ENCODE assay signal across 1 cellular context in genomic region chr19:35643255-35644205, GRCh38.
A peak's percentile ranks its signal among the peaks of the same experiment; 100 is the strongest.
TF ChIP-seq lines count a peak whose summit lies in the region.

No MANE protein-coding gene starts in this region.

TF ChIP-seq in K562, 482 proteins besides CTCF, POLR2A, EP300 and RAD21 (continues in another document):
- TF ChIP-seq SUPT5H (IDR thresholded peaks at IDR 0.05) (peak; percentile 71), CBX1 (IDR thresholded peaks at IDR 0.05; ENCODE audit: low read depth) (peak; percentile 76; the same call in 1 of the 2 replicates), MYNN (IDR thresholded peaks at IDR 0.05) (peak; percentile 53; the same call in 1 of the 2 replicates), MYNN (CRISPR knock-in tag; IDR thresholded peaks at IDR 0.05) (no peak), HDAC3 (IDR thresholded peaks at IDR 0.05; ENCODE audit: borderline replicate concordance, partially characterized antibody) (no peak), NFIC (IDR thresholded peaks at IDR 0.05) (peak; percentile 67), ZFPM2 (CRISPR knock-in tag; IDR thresholded peaks at IDR 0.05) (no peak), SAFB (IDR thresholded peaks at IDR 0.05; ENCODE audit: borderline replicate concordance, low read depth, low read length) (0 out of 2 replicates have a peak, but pooled peaks have one; percentile 40), PML (IDR thresholded peaks at IDR 0.05; ENCODE audit: low read length) (peak; percentile 45; the same call in 1 of the 2 replicates), POLR2AphosphoS5 (IDR thresholded peaks at IDR 0.05; ENCODE audit: control insufficient read depth, insufficient read depth, low read depth, low read length) (peak; percentile 81), ZNF282 (CRISPR knock-in tag; IDR thresholded peaks at IDR 0.05) (no peak), PRMT5 (CRISPR knock-in tag; IDR thresholded peaks at IDR 0.05) (peak; percentile 82; the same call in 1 of the 2 replicates), LCOR (CRISPR knock-in tag; IDR thresholded peaks at IDR 0.05) (peak; percentile 88), ZNF133 (CRISPR knock-in tag; IDR thresholded peaks at IDR 0.05) (0 out of 2 replicates have a peak, but pooled peaks have one; percentile 21), PHF21A (IDR thresholded peaks at IDR 0.05; ENCODE audit: borderline replicate concordance, low read depth) (peak; percentile 81), TAF1 (IDR thresholded peaks at IDR 0.05; ENCODE audit: control insufficient read depth, extremely low read depth, insufficient read depth, low read length, severe bottlenecking) (peak; percentile 94), HINFP (tag; conservative IDR thresholded peaks at IDR 0.05; ENCODE audit: low read depth) (no peak), E2F4 (CRISPR knock-in tag; IDR thresholded peaks at IDR 0.05; ENCODE audit: low read depth) (peak; percentile 83), SIX5 (IDR thresholded peaks at IDR 0.05; ENCODE audit: borderline replicate concordance in 1 of 2, insufficient read depth in 1 of 2, low read depth in 1 of 2, low read length in 2 of 2) (peak; percentile 20 to 38; a peak in 2 of 4 replicates), POLR2B (IDR thresholded peaks at IDR 0.05; ENCODE audit: low read depth, partially characterized antibody) (peak; percentile 56), ZNF589 (CRISPR knock-in tag; IDR thresholded peaks at IDR 0.05; ENCODE audit: low read depth) (peak; percentile 31; the same call in 1 of the 2 replicates), NBN (IDR thresholded peaks at IDR 0.05; ENCODE audit: low read depth) (peak; percentile 88; the same call in 1 of the 2 replicates), TRIM24 (IDR thresholded peaks at IDR 0.05) (peak in 1 of 2 experiments; percentile 61; a peak in 1 of 4 replicates), HDAC1 (IDR thresholded peaks at IDR 0.05) (peak in 1 of 2 experiments; percentile 51; a peak in 2 of 4 replicates), CTCFL (IDR thresholded peaks at IDR 0.05; ENCODE audit: borderline replicate concordance, insufficient read depth, low read depth, low read length, poor library complexity, severe bottlenecking) (no peak), FOSL1 (tag; conservative IDR thresholded peaks at IDR 0.05) (no peak; the same call in 1 of the 2 replicates), NRF1 (conservative IDR thresholded peaks at IDR 0.05 in 1 of 2, IDR thresholded peaks at IDR 0.05 in 1 of 2) (peak; percentile 65 to 70; a peak in 3 of 4 replicates), ZNF507 (tag; conservative IDR thresholded peaks at IDR 0.05) (no peak), POLR2AphosphoS2 (IDR thresholded peaks at IDR 0.05; ENCODE audit: low read length) (peak; percentile 52; the same call in 1 of the 2 replicates), SMAD1 (IDR thresholded peaks at IDR 0.05; ENCODE audit: low read depth, low read length, partially characterized antibody) (peak; percentile 57), YY1 (IDR thresholded peaks at IDR 0.05; ENCODE audit: borderline replicate concordance in 1 of 3, control insufficient read depth in 1 of 3, extremely low read depth in 1 of 3, insufficient read depth in 3 of 3, insufficient read length in 1 of 3, insufficient replicate concordance in 2 of 3, low read depth in 1 of 3, low read length in 2 of 3) (peak in 2 of 3 experiments; percentile 65 to 67), TCFL5 (CRISPR knock-in tag; conservative IDR thresholded peaks at IDR 0.05) (0 out of 2 replicates have a peak, but pooled peaks have one; percentile 48), ZFP36 (IDR thresholded peaks at IDR 0.05; ENCODE audit: low read depth, low read length, partially characterized antibody) (no peak), PCBP1 (IDR thresholded peaks at IDR 0.05; ENCODE audit: low read depth, low read length, poor library complexity, severe bottlenecking) (peak; percentile 56), TCF7L2 (IDR thresholded peaks at IDR 0.05; ENCODE audit: low read depth, low read length) (peak; percentile 97), DEAF1 (CRISPR knock-in tag; IDR thresholded peaks at IDR 0.05) (0 out of 2 replicates have a peak, but pooled peaks have one; percentile 24), EP400 (IDR thresholded peaks at IDR 0.05) (peak; percentile 79), FOXP4 (CRISPR knock-in tag; IDR thresholded peaks at IDR 0.05; ENCODE audit: borderline replicate concordance) (peak; percentile 98), FOS (IDR thresholded peaks at IDR 0.05; ENCODE audit: extremely low read depth, insufficient read length) (no peak), CEBPB (tag; IDR thresholded peaks at IDR 0.05) (no peak), HCFC1 (IDR thresholded peaks at IDR 0.05; ENCODE audit: low read depth, low read length) (peak; percentile 47; the same call in 1 of the 2 replicates), TCF7 (IDR thresholded peaks at IDR 0.05; ENCODE audit: borderline replicate concordance) (peak; percentile 43; the same call in 1 of the 2 replicates), GATAD2B (IDR thresholded peaks at IDR 0.05; ENCODE audit: borderline replicate concordance) (peak; percentile 72; the same call in 1 of the 2 replicates), MEIS2 (IDR thresholded peaks at IDR 0.05; ENCODE audit: partially characterized antibody) (no peak), RFX1 (IDR thresholded peaks at IDR 0.05) (no peak), TARDBP (IDR thresholded peaks at IDR 0.05) (peak; percentile 78; the same call in 1 of the 2 replicates), HIVEP1 (CRISPR knock-in tag; IDR thresholded peaks at IDR 0.05) (no peak), ZNF143 (CRISPR knock-in tag; IDR thresholded peaks at IDR 0.05) (peak; percentile 69), YBX1 (IDR thresholded peaks at IDR 0.05) (no peak), DPF2 (IDR thresholded peaks at IDR 0.05) (peak; percentile 47; the same call in 1 of the 2 replicates), SMAD4 (CRISPR knock-in tag; conservative IDR thresholded peaks at IDR 0.05) (peak; percentile 86), KLF13 (tag; IDR thresholded peaks at IDR 0.05; ENCODE audit: borderline replicate concordance, low read depth) (peak; percentile 87)
- TF ChIP-seq, protein P1, sequence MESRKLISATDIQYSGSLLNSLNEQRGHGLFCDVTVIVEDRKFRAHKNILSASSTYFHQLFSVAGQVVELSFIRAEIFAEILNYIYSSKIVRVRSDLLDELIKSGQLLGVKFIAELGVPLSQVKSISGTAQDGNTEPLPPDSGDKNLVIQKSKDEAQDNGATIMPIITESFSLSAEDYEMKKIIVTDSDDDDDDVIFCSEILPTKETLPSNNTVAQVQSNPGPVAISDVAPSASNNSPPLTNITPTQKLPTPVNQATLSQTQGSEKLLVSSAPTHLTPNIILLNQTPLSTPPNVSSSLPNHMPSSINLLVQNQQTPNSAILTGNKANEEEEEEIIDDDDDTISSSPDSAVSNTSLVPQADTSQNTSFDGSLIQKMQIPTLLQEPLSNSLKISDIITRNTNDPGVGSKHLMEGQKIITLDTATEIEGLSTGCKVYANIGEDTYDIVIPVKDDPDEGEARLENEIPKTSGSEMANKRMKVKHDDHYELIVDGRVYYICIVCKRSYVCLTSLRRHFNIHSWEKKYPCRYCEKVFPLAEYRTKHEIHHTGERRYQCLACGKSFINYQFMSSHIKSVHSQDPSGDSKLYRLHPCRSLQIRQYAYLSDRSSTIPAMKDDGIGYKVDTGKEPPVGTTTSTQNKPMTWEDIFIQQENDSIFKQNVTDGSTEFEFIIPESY (CRISPR knock-in tag; IDR thresholded peaks at IDR 0.05) = peak; percentile 92
- TF ChIP-seq, protein P2, sequence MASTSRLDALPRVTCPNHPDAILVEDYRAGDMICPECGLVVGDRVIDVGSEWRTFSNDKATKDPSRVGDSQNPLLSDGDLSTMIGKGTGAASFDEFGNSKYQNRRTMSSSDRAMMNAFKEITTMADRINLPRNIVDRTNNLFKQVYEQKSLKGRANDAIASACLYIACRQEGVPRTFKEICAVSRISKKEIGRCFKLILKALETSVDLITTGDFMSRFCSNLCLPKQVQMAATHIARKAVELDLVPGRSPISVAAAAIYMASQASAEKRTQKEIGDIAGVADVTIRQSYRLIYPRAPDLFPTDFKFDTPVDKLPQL (IDR thresholded peaks at IDR 0.05; ENCODE audit: extremely low read depth, insufficient read length) = no peak
- TF ChIP-seq, protein P3, sequence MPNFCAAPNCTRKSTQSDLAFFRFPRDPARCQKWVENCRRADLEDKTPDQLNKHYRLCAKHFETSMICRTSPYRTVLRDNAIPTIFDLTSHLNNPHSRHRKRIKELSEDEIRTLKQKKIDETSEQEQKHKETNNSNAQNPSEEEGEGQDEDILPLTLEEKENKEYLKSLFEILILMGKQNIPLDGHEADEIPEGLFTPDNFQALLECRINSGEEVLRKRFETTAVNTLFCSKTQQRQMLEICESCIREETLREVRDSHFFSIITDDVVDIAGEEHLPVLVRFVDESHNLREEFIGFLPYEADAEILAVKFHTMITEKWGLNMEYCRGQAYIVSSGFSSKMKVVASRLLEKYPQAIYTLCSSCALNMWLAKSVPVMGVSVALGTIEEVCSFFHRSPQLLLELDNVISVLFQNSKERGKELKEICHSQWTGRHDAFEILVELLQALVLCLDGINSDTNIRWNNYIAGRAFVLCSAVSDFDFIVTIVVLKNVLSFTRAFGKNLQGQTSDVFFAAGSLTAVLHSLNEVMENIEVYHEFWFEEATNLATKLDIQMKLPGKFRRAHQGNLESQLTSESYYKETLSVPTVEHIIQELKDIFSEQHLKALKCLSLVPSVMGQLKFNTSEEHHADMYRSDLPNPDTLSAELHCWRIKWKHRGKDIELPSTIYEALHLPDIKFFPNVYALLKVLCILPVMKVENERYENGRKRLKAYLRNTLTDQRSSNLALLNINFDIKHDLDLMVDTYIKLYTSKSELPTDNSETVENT (CRISPR knock-in tag; IDR thresholded peaks at IDR 0.05) = peak; percentile 62; the same call in 1 of the 2 replicates
- TF ChIP-seq, protein P4, sequence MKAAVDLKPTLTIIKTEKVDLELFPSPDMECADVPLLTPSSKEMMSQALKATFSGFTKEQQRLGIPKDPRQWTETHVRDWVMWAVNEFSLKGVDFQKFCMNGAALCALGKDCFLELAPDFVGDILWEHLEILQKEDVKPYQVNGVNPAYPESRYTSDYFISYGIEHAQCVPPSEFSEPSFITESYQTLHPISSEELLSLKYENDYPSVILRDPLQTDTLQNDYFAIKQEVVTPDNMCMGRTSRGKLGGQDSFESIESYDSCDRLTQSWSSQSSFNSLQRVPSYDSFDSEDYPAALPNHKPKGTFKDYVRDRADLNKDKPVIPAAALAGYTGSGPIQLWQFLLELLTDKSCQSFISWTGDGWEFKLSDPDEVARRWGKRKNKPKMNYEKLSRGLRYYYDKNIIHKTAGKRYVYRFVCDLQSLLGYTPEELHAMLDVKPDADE (conservative IDR thresholded peaks at IDR 0.05; ENCODE audit: control insufficient read depth, low read depth, low read length) = peak; percentile 76
